In genomic region chr6:97240222-97240621, GRCh38 we compare ENCODE assay signal across 16 cellular contexts. TPM values are rescaled to one million over a fixed set of nuclear protein-coding genes. Genes with fewer than 3 reads are reported as not detected.
DNase-seq lines count a peak whose midpoint lies in the region; TF ChIP-seq lines count a peak whose summit lies in the region.
"Had no signal": no experiment of that assay in that cellular context is flagged by ENCODE, and none has a peak within 500 bp of the region (broad histone marks: within the 10 kb centered on the region; RNA-seq: fewer than 3 reads in every experiment).

No MANE protein-coding gene starts in this region.

- TF ChIP-seq POLR2A in erythroblast (IDR thresholded peaks at IDR 0.05; ENCODE audit: low read length) (no peak), transverse colon (IDR thresholded peaks at IDR 0.05) (no peak)

- H3K4me2 ChIP-seq in trophoblast cell (ENCODE audit: low read length): no peak overlapping the region

- DNase-seq in EL (peak; percentile 80), NCI-H226 (peak; percentile 77), cardiac fibroblast (ENCODE audit: low read depth in 2 of 2) (peak; percentile 29 to 68), kidney tubule cell (ENCODE audit: low spot score) (peak; percentile 84), erythroblast (lab: John Stamatoyannopoulos, UW) (no peak), retina (no peak), trophoblast cell (no peak), transverse colon (no peak)
- DNase-seq: activated CD4-positive, alpha-beta T cell treated with anti-CD3 and anti-CD28 coated beads for 48 hours; activated T-cell treated with anti-CD3 and anti-CD28 coated beads, Interleukin-2, amount 50 U/mL, for 24 hours; CD8-positive, alpha-beta T cell; left ventricle myocardium inferior; NCI-H1105 treated with DMSO at 0.1 percent for 48 hours; NCI-H446 treated with DMSO at 0.1 percent for 48 hours; stimulated activated naive CD8-positive, alpha-beta T cell treated with anti-CD3 and anti-CD28 coated beads, Interleukin-15, amount 100 ng/mL, for 72 hours had no signal

- no peak overlapping the region for H3K14ac ChIP-seq in trophoblast cell (ENCODE audit: low read length)

- TF ChIP-seq CTCF in cardiac fibroblast (IDR thresholded peaks at IDR 0.05; ENCODE audit: low read depth, low read length) (no peak), transverse colon (IDR thresholded peaks at IDR 0.05) (no peak)

- H4K12ac ChIP-seq in trophoblast cell (ENCODE audit: low read depth, low read length): no peak overlapping the region

- H2AK5ac ChIP-seq in trophoblast cell (ENCODE audit: low read length): no peak overlapping the region

- H3K4me3 ChIP-seq in cardiac fibroblast (replicated peaks in 1 of 2; ENCODE audit: low read depth in 2 of 2, low read length in 2 of 2): no peak overlapping the region
- no peak overlapping the region for H3K4me3 ChIP-seq in trophoblast cell (ENCODE audit: low read depth, low read length)
- no peak overlapping the region for H3K4me3 ChIP-seq in transverse colon
- H3K4me3 ChIP-seq: left ventricle myocardium inferior, skin epidermis had no signal

- no peak overlapping the region for H3K4ac ChIP-seq in trophoblast cell (ENCODE audit: low read depth, low read length)

- no peaks in the 10 kb centered on the region for H3K79me2 ChIP-seq in trophoblast cell (ENCODE audit: control insufficient read depth, insufficient read depth, low read length, poor library complexity)

- H3K36me3 ChIP-seq in trophoblast cell (ENCODE audit: control insufficient read depth in 1 of 2, insufficient read depth in 2 of 2, low read length in 2 of 2): peaks cover 5 to 15% of the 10 kb centered on the region in 2 experiments
- H3K36me3 ChIP-seq in transverse colon: peaks cover 0 to 1% (median 0%) of the 10 kb centered on the region in 4 donors

- TF ChIP-seq EP300 in transverse colon (IDR thresholded peaks at IDR 0.05; ENCODE audit: low read depth): no peak

- no CpG with 5 or more reads among the region's 2 CpGs for WGBS in trophoblast cell (ENCODE audit: extremely low coverage, insufficient coverage, insufficient read length)
- WGBS in transverse colon (ENCODE audit: low coverage in 1 of 2), 2 donors: 92 to 96% methylated on average over 2 of the region's 2 CpGs

- intact Hi-C loops in transverse colon (cut with DNase I; ENCODE audit: low total_unique reads): no loop called here

- H3K9me3 ChIP-seq in trophoblast cell (ENCODE audit: insufficient read depth, low read depth, low read length) (no peaks in the 10 kb centered on the region), transverse colon (no peaks in the 10 kb centered on the region)

- H3K4me1 ChIP-seq in trophoblast cell (ENCODE audit: control insufficient read depth in 1 of 2, insufficient read depth in 2 of 2, low read length in 2 of 2) (no peaks in the 10 kb centered on the region), transverse colon (no peaks in the 10 kb centered on the region)
- H3K4me1 ChIP-seq: left ventricle myocardium inferior had no signal

- no peak overlapping the region for H3K18ac ChIP-seq in trophoblast cell (ENCODE audit: low read length)

- H3K79me1 ChIP-seq in trophoblast cell (ENCODE audit: low read length): no peaks in the 10 kb centered on the region

- no peak overlapping the region for H4K91ac ChIP-seq in trophoblast cell (ENCODE audit: low read depth, low read length)

- in situ Hi-C loops in transverse colon (cut with MboI; ENCODE audit: low pct_ligation_motif_present in 1 of 4, low pct_unique_long_range_greater_than_20kb in 1 of 4, low sequenced_read_pairs in 3 of 4): no loop called here

- no peak overlapping the region for H2BK5ac ChIP-seq in trophoblast cell (ENCODE audit: low read depth, low read length, poor library complexity)

- no peak overlapping the region for H3K9ac ChIP-seq in trophoblast cell (ENCODE audit: low read length)

- H3K27ac ChIP-seq in trophoblast cell (ENCODE audit: low read depth, low read length) (no peak overlapping the region), transverse colon (no peak overlapping the region)
- H3K27ac ChIP-seq: left ventricle myocardium inferior, skin epidermis had no signal

- H2BK12ac ChIP-seq in trophoblast cell (ENCODE audit: low read length): no peak overlapping the region

- H2AFZ ChIP-seq in trophoblast cell (ENCODE audit: insufficient read depth, low read length, poor library complexity): no peak overlapping the region

- H3K27me3 ChIP-seq in trophoblast cell (ENCODE audit: insufficient read depth, low read length): no peaks in the 10 kb centered on the region
- no peaks in the 10 kb centered on the region for H3K27me3 ChIP-seq in transverse colon

- no peak overlapping the region for H4K8ac ChIP-seq in trophoblast cell (ENCODE audit: low read depth, low read length)

- no peak overlapping the region for H2BK120ac ChIP-seq in trophoblast cell (ENCODE audit: insufficient read depth, low read length, poor library complexity)

- no peak overlapping the region for H3K23ac ChIP-seq in trophoblast cell (ENCODE audit: low read length)

RNA-seq across cellular contexts. Expression of gene MMS22L, which starts 42.8 kb away (rescaled TPM):
- 8.7 and 8.8 TPM in 2 replicates for polyA plus RNA-seq in trophoblast cell (2013)
- 10 to 100 TPM in 1 of 4 donors, 1 to 10 TPM in 3; 2.4 to 12.6 (median 6.4) TPM for total RNA-seq in transverse colon

Comparison
In these comparisons a context has a peak if more than half of its experiments do, and no peak if none do; other contexts are left out.
1. DNase-seq: peak in EL (single experiment), NCI-H226 (single experiment), cardiac fibroblast (2 of 2) and kidney tubule cell (single experiment); none in erythroblast (0 of 2), retina (single experiment), trophoblast cell (0 of 2) and transverse colon (single experiment).